In the genomic region with DNA sequence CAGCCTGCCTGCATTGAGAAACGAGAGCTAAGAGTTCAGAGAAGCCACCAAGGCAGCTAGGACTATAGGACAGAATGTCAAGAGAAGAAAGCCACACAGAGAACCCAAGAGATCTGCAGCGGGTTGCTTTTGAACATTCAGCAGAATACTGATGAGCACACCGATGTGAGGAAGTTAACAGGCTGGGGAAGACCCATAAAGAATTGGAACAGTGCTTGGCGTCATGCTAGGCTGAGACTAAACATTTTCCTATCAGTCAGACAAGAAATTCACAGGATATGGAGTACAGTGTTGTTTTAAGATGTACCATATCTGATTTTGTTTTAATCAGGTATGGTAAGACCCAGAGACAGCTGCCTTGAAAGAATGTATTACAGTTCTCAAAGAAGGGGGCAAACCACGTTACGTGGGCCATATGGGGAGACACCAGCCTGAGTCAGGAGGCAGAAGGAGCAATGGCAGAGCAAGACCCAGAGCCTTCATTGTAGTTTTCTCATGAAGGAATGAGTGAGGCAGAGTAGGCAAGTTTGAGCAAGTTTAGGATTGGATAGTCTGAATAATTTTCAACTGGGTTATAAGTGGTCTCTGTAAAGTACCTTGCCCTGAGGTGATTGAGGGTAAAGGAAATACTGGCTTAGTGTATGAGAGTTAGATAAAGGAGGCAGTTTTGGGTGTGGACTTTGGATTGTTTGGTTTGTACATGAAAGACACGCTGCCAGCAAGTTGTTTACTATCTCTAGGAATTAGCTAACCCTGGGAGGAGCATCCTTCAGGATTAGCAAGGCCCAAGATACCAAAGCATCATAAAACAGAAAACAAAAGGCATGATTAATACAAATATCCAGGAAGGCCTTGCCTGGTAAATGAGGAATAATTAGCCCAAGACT, we compare ENCODE assay signal across 11 cellular contexts. TPM values are rescaled to one million over a fixed set of nuclear protein-coding genes. Genes with fewer than 3 reads are reported as not detected.
DNase-seq lines count a peak whose midpoint lies in the region; ATAC-seq and TF ChIP-seq lines count a peak whose summit lies in the region.
"Had no signal": no experiment of that assay in that cellular context is flagged by ENCODE, and none has a peak within 500 bp of the region (broad histone marks: within the 10 kb centered on the region; RNA-seq: fewer than 3 reads in every experiment).

No MANE protein-coding gene starts in this region.

- intact Hi-C loops in uterus (cut with DNase I; ENCODE audit: low total_unique reads) (no loop called here), posterior cingulate gyrus (cut with DNase I) (no loop called here)

- no peak for DNase-seq in activated T-cell treated with anti-CD3 and anti-CD28 coated beads, Interleukin-2, amount 50 U/mL, for 24 hours
- DNase-seq in activated T-cell treated with anti-CD3 and anti-CD28 coated beads, Interleukin-2, amount 50 U/mL, for 72 hours = no peak
- no peak for DNase-seq in activated naive CD8-positive, alpha-beta T cell treated with anti-CD3 and anti-CD28 coated beads for 36 hours
- DNase-seq in memory B cell (ENCODE audit: low spot score in 2 of 2) (no peak), uterus (no peak), posterior cingulate gyrus (no peak), NCI-H345 (lab: John Stamatoyannopoulos, UW) (no peak)
- DNase-seq: activated CD4-positive, alpha-beta T cell treated with anti-CD3 and anti-CD28 coated beads for 48 hours; amygdala; SJCRH30 had no signal

- no peaks in the 10 kb centered on the region for H3K27me3 ChIP-seq in uterus
- H3K27me3 ChIP-seq: SJCRH30 had no signal

- no peak for TF ChIP-seq POLR2A in uterus (IDR thresholded peaks at IDR 0.05)

- no peak for ATAC-seq in activated T-cell treated with anti-CD3 and anti-CD28 coated beads, Interleukin-2, amount 50 U/mL, for 72 hours (replicated peaks in 1 of 2)
- ATAC-seq in memory B cell (ENCODE audit: low read depth) (no peak), HG03139 (IDR thresholded peaks at IDR 0.05; ENCODE audit: unreplicated experiment) (no peak)

- H3K4me3 Mint-ChIP-seq in activated T-cell treated with anti-CD3 and anti-CD28 coated beads, Interleukin-2, amount 50 U/mL, for 24 hours = no peak overlapping the region
- no peak overlapping the region for H3K4me3 Mint-ChIP-seq in activated T-cell treated with anti-CD3 and anti-CD28 coated beads, Interleukin-2, amount 50 U/mL, for 72 hours
- no peak overlapping the region for H3K4me3 Mint-ChIP-seq in activated naive CD8-positive, alpha-beta T cell treated with anti-CD3 and anti-CD28 coated beads for 36 hours
- H3K4me3 Mint-ChIP-seq in memory B cell = no peak overlapping the region

- H3K4me1 Mint-ChIP-seq in activated T-cell treated with anti-CD3 and anti-CD28 coated beads, Interleukin-2, amount 50 U/mL, for 24 hours (ENCODE audit: low read depth) = no peaks in the 10 kb centered on the region
- no peaks in the 10 kb centered on the region for H3K4me1 Mint-ChIP-seq in activated T-cell treated with anti-CD3 and anti-CD28 coated beads, Interleukin-2, amount 50 U/mL, for 72 hours (ENCODE audit: low read depth)
- H3K4me1 Mint-ChIP-seq in activated naive CD8-positive, alpha-beta T cell treated with anti-CD3 and anti-CD28 coated beads for 36 hours = no peaks in the 10 kb centered on the region
- H3K4me1 Mint-ChIP-seq in memory B cell = peaks cover 3% of the 10 kb centered on the region

- H3K27ac ChIP-seq in uterus = peak overlapping the region; percentile 57 to 67
- H3K27ac ChIP-seq: SJCRH30 had no signal

- H3K36me3 Mint-ChIP-seq in activated T-cell treated with anti-CD3 and anti-CD28 coated beads, Interleukin-2, amount 50 U/mL, for 24 hours (ENCODE audit: low read depth) = peaks cover 37% of the 10 kb centered on the region
- peaks cover 1 to 17% of the 10 kb centered on the region in 2 donors for H3K36me3 Mint-ChIP-seq in activated T-cell treated with anti-CD3 and anti-CD28 coated beads, Interleukin-2, amount 50 U/mL, for 72 hours (ENCODE audit: insufficient read depth in 2 of 2)
- H3K36me3 Mint-ChIP-seq in activated naive CD8-positive, alpha-beta T cell treated with anti-CD3 and anti-CD28 coated beads for 36 hours = peaks cover 15% of the 10 kb centered on the region
- H3K36me3 Mint-ChIP-seq in memory B cell = peaks cover 16% of the 10 kb centered on the region

- H3K27ac Mint-ChIP-seq in activated T-cell treated with anti-CD3 and anti-CD28 coated beads, Interleukin-2, amount 50 U/mL, for 24 hours = peak overlapping the region; percentile 49
- no peak overlapping the region for H3K27ac Mint-ChIP-seq in activated T-cell treated with anti-CD3 and anti-CD28 coated beads, Interleukin-2, amount 50 U/mL, for 72 hours
- H3K27ac Mint-ChIP-seq in activated naive CD8-positive, alpha-beta T cell treated with anti-CD3 and anti-CD28 coated beads for 36 hours = peak overlapping the region; percentile 1
- peak overlapping the region; percentile 72 for H3K27ac Mint-ChIP-seq in memory B cell

- no peaks in the 10 kb centered on the region for H3K9me3 Mint-ChIP-seq in activated T-cell treated with anti-CD3 and anti-CD28 coated beads, Interleukin-2, amount 50 U/mL, for 24 hours
- no peaks in the 10 kb centered on the region for H3K9me3 Mint-ChIP-seq in activated T-cell treated with anti-CD3 and anti-CD28 coated beads, Interleukin-2, amount 50 U/mL, for 72 hours
- no peaks in the 10 kb centered on the region for H3K9me3 Mint-ChIP-seq in activated naive CD8-positive, alpha-beta T cell treated with anti-CD3 and anti-CD28 coated beads for 36 hours
- H3K9me3 Mint-ChIP-seq in memory B cell = no peaks in the 10 kb centered on the region

- TF ChIP-seq CTCF in uterus (IDR thresholded peaks at IDR 0.05) = no peak

- H3K4me3 ChIP-seq in uterus = no peak overlapping the region
- H3K4me3 ChIP-seq: SJCRH30 had no signal

- no peaks in the 10 kb centered on the region for H3K27me3 Mint-ChIP-seq in activated T-cell treated with anti-CD3 and anti-CD28 coated beads, Interleukin-2, amount 50 U/mL, for 24 hours
- no peaks in the 10 kb centered on the region for H3K27me3 Mint-ChIP-seq in activated T-cell treated with anti-CD3 and anti-CD28 coated beads, Interleukin-2, amount 50 U/mL, for 72 hours (ENCODE audit: low read depth)
- H3K27me3 Mint-ChIP-seq in activated naive CD8-positive, alpha-beta T cell treated with anti-CD3 and anti-CD28 coated beads for 36 hours = no peaks in the 10 kb centered on the region
- no peaks in the 10 kb centered on the region for H3K27me3 Mint-ChIP-seq in memory B cell

- H3K9me3 ChIP-seq in uterus = no peaks in the 10 kb centered on the region
- H3K9me3 ChIP-seq: SJCRH30 had no signal

- no peaks in the 10 kb centered on the region for H3K4me1 ChIP-seq in uterus

- no peaks in the 10 kb centered on the region for H3K36me3 ChIP-seq in uterus

RNA-seq across cellular contexts. Expression of gene LRRC75B, which starts 14.3 kb away (rescaled TPM):
- 1 to 10 TPM; 1.2 to 2.0 TPM for total RNA-seq in activated T-cell treated with anti-CD3 and anti-CD28 coated beads, Interleukin-2, amount 50 U/mL, for 72 hours
- total RNA-seq in activated naive CD8-positive, alpha-beta T cell treated with anti-CD3 and anti-CD28 coated beads for 36 hours = 1 to 10 TPM in 1 of 2 experiments, under 1 TPM in 1; 0.91 to 1.1 TPM
- 10 to 100 TPM in 2 of 4 donors, 1 to 10 TPM in 1, under 1 TPM in 1; 0.88 to 16.2 (median 8.2) TPM for total RNA-seq in uterus

RNA-seq across cellular contexts. Expression of gene SNRPD3, which starts 22.8 kb away (rescaled TPM):
- 10 to 100 TPM; 69.3 to 76.5 TPM for total RNA-seq in activated T-cell treated with anti-CD3 and anti-CD28 coated beads, Interleukin-2, amount 50 U/mL, for 72 hours
- 100 to 1,000 TPM; 221 to 222 TPM for total RNA-seq in activated naive CD8-positive, alpha-beta T cell treated with anti-CD3 and anti-CD28 coated beads for 36 hours
- 100 to 1,000 TPM in 2 of 4 donors, 10 to 100 TPM in 2; 42.6 to 189 (median 85.1) TPM for total RNA-seq in uterus

RNA-seq across cellular contexts. Expression of gene GUCD1, which starts 23.7 kb away (rescaled TPM):
- 10 to 100 TPM; 96.4 to 98.2 TPM for total RNA-seq in activated T-cell treated with anti-CD3 and anti-CD28 coated beads, Interleukin-2, amount 50 U/mL, for 72 hours
- total RNA-seq in activated naive CD8-positive, alpha-beta T cell treated with anti-CD3 and anti-CD28 coated beads for 36 hours = 100 to 1,000 TPM; 127 to 145 TPM
- 10 to 100 TPM; 26.4 to 68.2 (median 44.9) TPM for total RNA-seq in uterus

RNA-seq across cellular contexts. Expression of gene GGT1, which starts 24.4 kb away (rescaled TPM):
- 10 to 100 TPM; 34.4 to 47.6 TPM for total RNA-seq in activated T-cell treated with anti-CD3 and anti-CD28 coated beads, Interleukin-2, amount 50 U/mL, for 72 hours
- total RNA-seq in activated naive CD8-positive, alpha-beta T cell treated with anti-CD3 and anti-CD28 coated beads for 36 hours = 10 to 100 TPM; 11.1 to 12.3 TPM
- 1 to 10 TPM in 2 of 4 donors, not detected in 2; 4.1 to 9.6 TPM for total RNA-seq in uterus
